Comparison of ENCODE assay signal across 36 cellular contexts in genomic region chr6:146894624-146895023, GRCh38.
"Had no signal": no experiment of that assay in that cellular context is flagged by ENCODE, and none has a peak within 500 bp of the region (broad histone marks: within the 10 kb centered on the region; RNA-seq: fewer than 3 reads in every experiment).

No MANE protein-coding gene starts in this region.

- H3K4me3 Mint-ChIP-seq: activated CD4-positive, alpha-beta T cell treated with anti-CD3 and anti-CD28 coated beads for 36 hours; activated CD4-positive, alpha-beta T cell treated with anti-CD3 and anti-CD28 coated beads, Interleukin-2, amount 10 ng/mL, durations not matched to agents 7 days and 5 days; activated CD8-positive, alpha-beta T cell treated with anti-CD3 and anti-CD28 coated beads, Interleukin-2, amount 10 ng/mL, durations not matched to agents 7 days and 5 days; activated naive CD4-positive, alpha-beta T cell treated with anti-CD3 and anti-CD28 coated beads, Interleukin-2, amount 10 ng/mL, durations not matched to agents 7 days and 5 days; activated naive CD8-positive, alpha-beta T cell; activated naive CD8-positive, alpha-beta T cell treated with anti-CD3 and anti-CD28 coated beads, Interleukin-2, amount 50 U/mL, for 24 hours; activated T-cell treated with anti-CD3 and anti-CD28 coated beads, Interleukin-2, amount 50 U/mL, for 4 hours; activated T-helper 1 cell treated with anti-CD3 and anti-CD28 coated beads, Interleukin-12 subunit alpha, Interleukin-12 subunit beta, Interleukin-2, Interleukin-4 antibody, amounts not matched to agents 30 ng/mL and 10 ng/mL and 1 ng/mL, durations not matched to agents 14 hours and 24 hours and 36 hours; brain; T-helper 1 cell treated with Interleukin-12 subunit alpha and Interleukin-12 subunit beta and Interleukin-4 antibody, amounts not matched to agents 30 μg/mL and 1 μg/mL, for 36 hours; T-helper 2 cell treated with Interferon-gamma antibody and Interleukin-4, amounts not matched to agents 5 μg/mL and 100 μg/mL, for 36 hours; WTC11 had no signal

- H3K27me3 Mint-ChIP-seq: activated CD4-positive, alpha-beta T cell treated with anti-CD3 and anti-CD28 coated beads, Interleukin-2, amount 10 ng/mL, durations not matched to agents 7 days and 5 days; activated naive CD4-positive, alpha-beta T cell treated with anti-CD3 and anti-CD28 coated beads, Interleukin-2, amount 10 ng/mL, durations not matched to agents 7 days and 5 days; activated naive CD8-positive, alpha-beta T cell had no signal

- H3K4me2 ChIP-seq: SK-N-SH had no signal

- H3K36me3 ChIP-seq: MG63, Peyer's patch, SJSA1 had no signal

- H3K27ac Mint-ChIP-seq: activated CD4-positive, alpha-beta T cell treated with anti-CD3 and anti-CD28 coated beads for 36 hours; activated CD4-positive, alpha-beta T cell treated with anti-CD3 and anti-CD28 coated beads, Interleukin-2, amount 10 ng/mL, durations not matched to agents 7 days and 5 days; activated CD8-positive, alpha-beta T cell treated with anti-CD3 and anti-CD28 coated beads, Interleukin-2, amount 10 ng/mL, durations not matched to agents 7 days and 5 days; activated naive CD4-positive, alpha-beta T cell treated with anti-CD3 and anti-CD28 coated beads, Interleukin-2, amount 10 ng/mL, durations not matched to agents 7 days and 5 days; activated naive CD8-positive, alpha-beta T cell; activated naive CD8-positive, alpha-beta T cell treated with anti-CD3 and anti-CD28 coated beads, Interleukin-2, amount 50 U/mL, for 24 hours; activated T-helper 1 cell treated with anti-CD3 and anti-CD28 coated beads, Interleukin-12 subunit alpha, Interleukin-12 subunit beta, Interleukin-2, Interleukin-4 antibody, amounts not matched to agents 30 ng/mL and 10 ng/mL and 1 ng/mL, durations not matched to agents 14 hours and 24 hours and 36 hours; brain; T-helper 1 cell treated with Interleukin-12 subunit alpha and Interleukin-12 subunit beta and Interleukin-4 antibody, amounts not matched to agents 30 μg/mL and 1 μg/mL, for 36 hours; T-helper 2 cell treated with Interferon-gamma antibody and Interleukin-4, amounts not matched to agents 5 μg/mL and 100 μg/mL, for 36 hours; WTC11 had no signal

- ATAC-seq: activated CD4-positive, alpha-beta T cell treated with anti-CD3 and anti-CD28 coated beads for 36 hours; activated CD4-positive, CD25-positive, alpha-beta regulatory T cell treated with anti-CD3 and anti-CD28 coated beads, Interleukin-2, amount 50 U/mL, for 24 hours; activated CD8-positive, alpha-beta T cell treated with anti-CD3 and anti-CD28 coated beads, Interleukin-2, amount 10 ng/mL, durations not matched to agents 7 days and 5 days; activated naive CD8-positive, alpha-beta T cell treated with anti-CD3 and anti-CD28 coated beads, Interleukin-2, amount 50 U/mL, for 24 hours; activated T-cell treated with anti-CD3 and anti-CD28 coated beads, Interleukin-2, amount 50 U/mL, for 4 hours; PC-3; WTC11 had no signal

- H3K27ac ChIP-seq: Peyer's patch, SJSA1 had no signal

- H3K36me3 Mint-ChIP-seq: activated naive CD4-positive, alpha-beta T cell treated with anti-CD3 and anti-CD28 coated beads, Interleukin-2, amount 10 ng/mL, durations not matched to agents 7 days and 5 days; activated naive CD8-positive, alpha-beta T cell; brain; WTC11 had no signal

- H3K4me3 ChIP-seq: MG63, Peyer's patch, SJSA1 had no signal

- H3K9ac ChIP-seq: SK-N-SH had no signal

- DNase-seq: activated CD4-positive, alpha-beta T cell treated with anti-CD3 and anti-CD28 coated beads for 36 hours; activated CD4-positive, alpha-beta T cell treated with anti-CD3 and anti-CD28 coated beads, Interleukin-2, amount 10 ng/mL, durations not matched to agents 7 days and 5 days; activated CD4-positive, alpha-beta T cell treated with anti-CD3 and anti-CD28 coated beads, Interleukin-2, amount 50 U/mL, for 48 hours; activated CD8-positive, alpha-beta T cell treated with anti-CD3 and anti-CD28 coated beads, Interleukin-2, amount 10 ng/mL, durations not matched to agents 7 days and 5 days; activated naive CD4-positive, alpha-beta T cell treated with anti-CD3 and anti-CD28 coated beads, Interleukin-2, amount 10 ng/mL, durations not matched to agents 7 days and 5 days; activated naive CD8-positive, alpha-beta T cell treated with anti-CD3 and anti-CD28 coated beads, Interleukin-2, amount 50 U/mL, for 24 hours; activated T-cell treated with anti-CD3 and anti-CD28 coated beads, Interleukin-2, amount 50 U/mL, for 4 hours; anterior cingulate cortex; central memory CD4-positive, alpha-beta T cell; Karpas-422; KBM-7; MG63; NCI-H1048; NCI-H1105 treated with DMSO at 0.1 percent for 48 hours; NCI-H1436; NCI-H1694; NCI-H1930; NCI-H2081 treated with DMSO at 0.1 percent for 48 hours; NCI-H226; NCI-H446 treated with DMSO at 0.1 percent for 48 hours; NCI-H524; NCI-H69; NCI-H82; PC-3; Peyer's patch; RPMI8226; SHP77 treated with DMSO at 0.1 percent for 48 hours; SK-N-SH had no signal

- H3K4me1 ChIP-seq: Peyer's patch had no signal

- H3K27me3 ChIP-seq: MG63, Peyer's patch, SJSA1 had no signal

- H3K9me3 ChIP-seq: MG63, Peyer's patch, SJSA1, SK-N-SH had no signal

- H3K4me1 Mint-ChIP-seq: activated CD4-positive, alpha-beta T cell treated with anti-CD3 and anti-CD28 coated beads for 36 hours; activated CD4-positive, alpha-beta T cell treated with anti-CD3 and anti-CD28 coated beads, Interleukin-2, amount 10 ng/mL, durations not matched to agents 7 days and 5 days; activated naive CD4-positive, alpha-beta T cell treated with anti-CD3 and anti-CD28 coated beads, Interleukin-2, amount 10 ng/mL, durations not matched to agents 7 days and 5 days; brain had no signal

- H3K9me3 Mint-ChIP-seq: activated CD4-positive, alpha-beta T cell treated with anti-CD3 and anti-CD28 coated beads, Interleukin-2, amount 10 ng/mL, durations not matched to agents 7 days and 5 days; activated naive CD4-positive, alpha-beta T cell treated with anti-CD3 and anti-CD28 coated beads, Interleukin-2, amount 10 ng/mL, durations not matched to agents 7 days and 5 days; activated naive CD8-positive, alpha-beta T cell treated with anti-CD3 and anti-CD28 coated beads, Interleukin-2, amount 50 U/mL, for 24 hours; activated T-cell treated with anti-CD3 and anti-CD28 coated beads, Interleukin-2, amount 50 U/mL, for 4 hours; activated T-helper 1 cell treated with anti-CD3 and anti-CD28 coated beads, Interleukin-12 subunit alpha, Interleukin-12 subunit beta, Interleukin-2, Interleukin-4 antibody, amounts not matched to agents 30 ng/mL and 10 ng/mL and 1 ng/mL, durations not matched to agents 14 hours and 24 hours and 36 hours; brain; T-helper 1 cell treated with Interleukin-12 subunit alpha and Interleukin-12 subunit beta and Interleukin-4 antibody, amounts not matched to agents 30 μg/mL and 1 μg/mL, for 36 hours; T-helper 2 cell treated with Interferon-gamma antibody and Interleukin-4, amounts not matched to agents 5 μg/mL and 100 μg/mL, for 36 hours had no signal
